In genomic region chr1:168320805-168321577, GRCh38 we compare ENCODE assay signal across 10 cellular contexts. TPM values are rescaled to one million over a fixed set of nuclear protein-coding genes. Genes with fewer than 3 reads are reported as not detected.
DNase-seq lines count a peak whose midpoint lies in the region; ATAC-seq, FAIRE-seq and TF ChIP-seq lines count a peak whose summit lies in the region.
"Had no signal": no experiment of that assay in that cellular context is flagged by ENCODE, and none has a peak within 500 bp of the region (broad histone marks: within the 10 kb centered on the region; RNA-seq: fewer than 3 reads in every experiment).

No MANE protein-coding gene starts in this region.

- FAIRE-seq in GM19239 (lab: Jason Lieb, UNC), result no peak

- no peaks in the 10 kb centered on the region for H3K79me2 ChIP-seq in GM23248 (ENCODE audit: insufficient read depth)

- peaks cover 13% of the 10 kb centered on the region for H3K4me1 ChIP-seq in GM23248 (ENCODE audit: insufficient read depth)
- H3K4me1 ChIP-seq: tibial nerve had no signal

- no peaks in the 10 kb centered on the region for H3K36me3 ChIP-seq in GM23248 (ENCODE audit: low read depth)

- peak; percentile 96 for DNase-seq in GM23248
- DNase-seq in RWPE1 (ENCODE audit: low spot score), result peak; percentile 88
- DNase-seq in foreskin fibroblast, result peak; percentile 84 to 94
- peak; percentile 36 for DNase-seq in pulmonary artery endothelial cell (ENCODE audit: low read depth, low spot score)
- no peak for DNase-seq in NCI-H1694 treated with DMSO at 0.1 percent for 48 hours (lab: John Stamatoyannopoulos, UW)
- no peak for DNase-seq in GM19239 (ENCODE audit: insufficient read length, low spot score)
- no peak for DNase-seq in GF-D8 (lab: John Stamatoyannopoulos, UW)
- DNase-seq: NCI-H1417 treated with DMSO at 0.1 percent for 48 hours had no signal

- no peak for ATAC-seq in HG03432 (IDR thresholded peaks at IDR 0.05; ENCODE audit: unreplicated experiment)

- peaks cover 7% of the 10 kb centered on the region for H3F3A ChIP-seq in GM23248 (ENCODE audit: insufficient read depth)

- in situ Hi-C loops in GM23248 (cut with MboI), result no loop called here

- peak overlapping the region; percentile 44 for H3K4me2 ChIP-seq in GM23248 (ENCODE audit: unreplicated experiment)

- H3K9me3 ChIP-seq in GM23248 (ENCODE audit: low read depth), result no peaks in the 10 kb centered on the region
- H3K9me3 ChIP-seq: tibial nerve had no signal

- POLR2A ChIA-PET in RWPE1 (lab: Yijun Ruan, JAX; ENCODE audit: low non-redundant PET), result no interaction called here

- CTCF ChIA-PET in RWPE1 (lab: Yijun Ruan, JAX), result interaction anchor here (0.7 to 1.0 kb wide), 3 partner anchors 22 to 86 kb away, joined by 4 to 7 read pairs (median 5); no protein-coding TSS in a partner anchor

- WGBS in GM23248 (ENCODE audit: low coverage in 1 of 2, low lambda C conversion rate in 2 of 2, missing lambda C conversion rate in 2 of 2), 2 experiments, result 31 to 35% methylated on average over 5 of the region's 5 CpGs

- H3K27ac ChIP-seq in GM23248 (peak overlapping the region; percentile 53), RWPE1 (no peak overlapping the region)

- peak overlapping the region; percentile 44; the same call in 1 of the 2 replicates for H2AFZ ChIP-seq in GM23248

- no peaks in the 10 kb centered on the region for H3K27me3 ChIP-seq in GM23248 (replicated peaks; ENCODE audit: insufficient read depth)
- H3K27me3 ChIP-seq: tibial nerve had no signal

- H3K9me2 ChIP-seq in GM23248 (ENCODE audit: insufficient read depth), result no peaks in the 10 kb centered on the region

- H4K20me1 ChIP-seq in GM23248 (ENCODE audit: insufficient read depth), result no peaks in the 10 kb centered on the region

- H3K9ac ChIP-seq in GM23248, result peak overlapping the region; percentile 39; the same call in 1 of the 2 replicates

- TF ChIP-seq CTCF in RWPE1 (conservative IDR thresholded peaks at IDR 0.05; ENCODE audit: low read depth), result no peak
- TF ChIP-seq CTCF in foreskin fibroblast (IDR thresholded peaks at IDR 0.05; ENCODE audit: low read depth, low read length), result no peak

- H3K4me3 ChIP-seq in GM23248 (no peak overlapping the region), foreskin fibroblast (ENCODE audit: low read depth in 1 of 2, low read length in 2 of 2) (no peak overlapping the region)
- H3K4me3 ChIP-seq: tibial nerve had no signal

RNA-seq across cellular contexts. Expression of gene TBX19, which starts 40.3 kb away (rescaled TPM):
- 1.2 and 2.3 TPM in 2 replicates for total RNA-seq in GM23248 (2014; rRNA removed; shearing (Covaris generic))
- polyA plus RNA-seq in GM23248 (2016; fragmentation: Nextera tagmentation; extraction: Ambion mirVana), result 1.1 and 1.4 TPM in 2 replicates
- 0.40 and 0.74 TPM in 2 replicates for total RNA-seq in pulmonary artery endothelial cell

Comparison
In these comparisons a context has a peak if more than half of its experiments do, and no peak if none do; other contexts are left out.
1. DNase-seq: peak in GM23248 (single experiment), RWPE1 (single experiment), foreskin fibroblast (2 of 2) and pulmonary artery endothelial cell (single experiment); none in NCI-H1694 treated with DMSO at 0.1 percent for 48 hours (single experiment), GM19239 (single experiment) and GF-D8 (single experiment).